10 cellular contexts compared by ENCODE assay signal in genomic region chr9:125843646-125844045, GRCh38.
A peak's percentile ranks its signal among the peaks of the same experiment; 100 is the strongest.
DNase-seq lines count a peak whose midpoint lies in the region; ATAC-seq and TF ChIP-seq lines count a peak whose summit lies in the region.
"Had no signal": no experiment of that assay in that cellular context is flagged by ENCODE, and none has a peak within 500 bp of the region (broad histone marks: within the 10 kb centered on the region; RNA-seq: fewer than 3 reads in every experiment).

No MANE protein-coding gene starts in this region.

- TF ChIP-seq CTCF in adrenal gland (IDR thresholded peaks at IDR 0.05), result no peak
- no peak for TF ChIP-seq CTCF in Caco-2 (IDR thresholded peaks at IDR 0.05; ENCODE audit: insufficient read depth in 1 of 2, low read depth in 1 of 2, low read length in 1 of 2, severe bottlenecking in 1 of 2, unreplicated experiment in 1 of 2)

- H3K36me3 ChIP-seq in adrenal gland (replicated peaks in 1 of 2), result no peaks in the 10 kb centered on the region
- no peaks in the 10 kb centered on the region for H3K36me3 ChIP-seq in Caco-2 (ENCODE audit: control insufficient read depth, insufficient read depth, low read length)

- POLR2A ChIA-PET in Caco-2 (lab: Charles Lee), result no interaction called here

- no peak for TF ChIP-seq POLR2A in adrenal gland (IDR thresholded peaks at IDR 0.05)

- H3K4me1 Mint-ChIP-seq in Caco-2 (ENCODE audit: low read depth, unreplicated experiment), result no peaks in the 10 kb centered on the region
- H3K4me1 Mint-ChIP-seq in activated naive CD4-positive, alpha-beta T cell treated with anti-CD3 and anti-CD28 coated beads, Interleukin-2, amount 10 ng/mL, durations not matched to agents 7 days and 5 days, result no peaks in the 10 kb centered on the region

- no peak overlapping the region for H3K27ac Mint-ChIP-seq in Caco-2 (ENCODE audit: unreplicated experiment)
- no peak overlapping the region for H3K27ac Mint-ChIP-seq in activated naive CD4-positive, alpha-beta T cell treated with anti-CD3 and anti-CD28 coated beads, Interleukin-2, amount 10 ng/mL, durations not matched to agents 7 days and 5 days
- H3K27ac Mint-ChIP-seq: stimulated activated naive CD8-positive, alpha-beta T cell treated with anti-CD3 and anti-CD28 coated beads, Interleukin-15, Interleukin-2, amounts not matched to agents 100 ng/mL and 50 ng/mL, for 24 hours had no signal

- 47 to 61% (median 52%) methylated on average over 5 of the region's 5 CpGs for WGBS in adrenal gland, 4 donors

- no peaks in the 10 kb centered on the region for H3K9me3 Mint-ChIP-seq in Caco-2 (ENCODE audit: unreplicated experiment)
- H3K9me3 Mint-ChIP-seq in activated naive CD4-positive, alpha-beta T cell treated with anti-CD3 and anti-CD28 coated beads, Interleukin-2, amount 10 ng/mL, durations not matched to agents 7 days and 5 days, result no peaks in the 10 kb centered on the region
- H3K9me3 Mint-ChIP-seq: stimulated activated naive CD8-positive, alpha-beta T cell treated with anti-CD3 and anti-CD28 coated beads, Interleukin-15, Interleukin-2, amounts not matched to agents 100 ng/mL and 50 ng/mL, for 24 hours had no signal

- no peaks in the 10 kb centered on the region for H3K27me3 ChIP-seq in adrenal gland
- no peaks in the 10 kb centered on the region for H3K27me3 ChIP-seq in Caco-2 (replicated peaks; ENCODE audit: control insufficient read depth, insufficient read depth, low read length)

- intact Hi-C loops in adrenal gland (cut with DNase I) (no loop called here), Caco-2 (cut with micrococcal nuclease; ENCODE audit: unreplicated experiment) (no loop called here)

- H3K4me3 Mint-ChIP-seq in Caco-2 (ENCODE audit: unreplicated experiment), result no peak overlapping the region
- no peak overlapping the region for H3K4me3 Mint-ChIP-seq in activated naive CD4-positive, alpha-beta T cell treated with anti-CD3 and anti-CD28 coated beads, Interleukin-2, amount 10 ng/mL, durations not matched to agents 7 days and 5 days
- H3K4me3 Mint-ChIP-seq: stimulated activated naive CD8-positive, alpha-beta T cell treated with anti-CD3 and anti-CD28 coated beads, Interleukin-15, Interleukin-2, amounts not matched to agents 100 ng/mL and 50 ng/mL, for 24 hours had no signal

- H3K27ac ChIP-seq in adrenal gland, result peak overlapping the region in 3 of 5 donors; percentile 19 to 67 (median 48)

- ATAC-seq in HG02642 (IDR thresholded peaks at IDR 0.05; ENCODE audit: poor library complexity, unreplicated experiment) (no peak), GM18517 (IDR thresholded peaks at IDR 0.05; ENCODE audit: unreplicated experiment) (no peak)
- ATAC-seq: HCT116 had no signal

- no peaks in the 10 kb centered on the region for H3K9me3 ChIP-seq in adrenal gland (replicated peaks in 1 of 3)
- H3K9me3 ChIP-seq in Caco-2, result no peaks in the 10 kb centered on the region

- H3K36me3 Mint-ChIP-seq in Caco-2 (ENCODE audit: insufficient read depth, unreplicated experiment), result no peaks in the 10 kb centered on the region
- no peaks in the 10 kb centered on the region for H3K36me3 Mint-ChIP-seq in activated naive CD4-positive, alpha-beta T cell treated with anti-CD3 and anti-CD28 coated beads, Interleukin-2, amount 10 ng/mL, durations not matched to agents 7 days and 5 days

- no peak overlapping the region for H3K4me3 ChIP-seq in adrenal gland
- no peak overlapping the region for H3K4me3 ChIP-seq in Caco-2 (ENCODE audit: low read depth, low read length)

- H3K4me1 ChIP-seq in adrenal gland (replicated peaks in 1 of 2), result peaks cover 0 to 48% of the 10 kb centered on the region in 2 donors
- no peaks in the 10 kb centered on the region for H3K4me1 ChIP-seq in Caco-2

- CTCF ChIA-PET in Caco-2 (lab: Charles Lee), result no interaction called here
- CTCF ChIA-PET in activated naive CD4-positive, alpha-beta T cell treated with anti-CD3 and anti-CD28 coated beads, Interleukin-2, amount 10 ng/mL, durations not matched to agents 7 days and 5 days (lab: Charles Lee), result no interaction called here

- no TSS peak for BruUV-seq in Caco-2 (replicated peaks; lab: Mats Ljungman, UMichigan)

- H3K27me3 Mint-ChIP-seq in Caco-2 (ENCODE audit: insufficient read depth, unreplicated experiment), result peaks cover 2% of the 10 kb centered on the region
- H3K27me3 Mint-ChIP-seq in activated naive CD4-positive, alpha-beta T cell treated with anti-CD3 and anti-CD28 coated beads, Interleukin-2, amount 10 ng/mL, durations not matched to agents 7 days and 5 days, result no peaks in the 10 kb centered on the region
- H3K27me3 Mint-ChIP-seq: stimulated activated naive CD8-positive, alpha-beta T cell treated with anti-CD3 and anti-CD28 coated beads, Interleukin-15, Interleukin-2, amounts not matched to agents 100 ng/mL and 50 ng/mL, for 24 hours had no signal

- DNase-seq in D341Med (ENCODE audit: low spot score) (peak; percentile 43), NCI-H1417 treated with DMSO at 0.1 percent for 48 hours (lab: John Stamatoyannopoulos, UW) (peak; percentile 87), adrenal gland (peak in 4 of 7 donors; percentile 21 to 73 (median 39)), islet precursor cell (peak; percentile 83), Caco-2 (no peak)
- no peak for DNase-seq in activated naive CD4-positive, alpha-beta T cell treated with anti-CD3 and anti-CD28 coated beads, Interleukin-2, amount 10 ng/mL, durations not matched to agents 7 days and 5 days

Comparison
In these comparisons a context has a peak if more than half of its experiments do, and no peak if none do; other contexts are left out.
1. DNase-seq: peak in D341Med (single experiment), NCI-H1417 treated with DMSO at 0.1 percent for 48 hours (single experiment), adrenal gland (4 of 7) and islet precursor cell (single experiment); none in Caco-2 (0 of 2) and activated naive CD4-positive, alpha-beta T cell treated with anti-CD3 and anti-CD28 coated beads, Interleukin-2, amount 10 ng/mL, durations not matched to agents 7 days and 5 days (single experiment).